ENCODE assay signal across 14 cellular contexts in genomic region chr18:24630346-24630880, GRCh38.
DNase-seq lines count a peak whose midpoint lies in the region; ATAC-seq and TF ChIP-seq lines count a peak whose summit lies in the region.
"Had no signal": no experiment of that assay in that cellular context is flagged by ENCODE, and none has a peak within 500 bp of the region (broad histone marks: within the 10 kb centered on the region; RNA-seq: fewer than 3 reads in every experiment).

No MANE protein-coding gene starts in this region.

- no peaks in the 10 kb centered on the region for H3K36me3 ChIP-seq in right atrium auricular region

- H3K27me3 ChIP-seq in right atrium auricular region, result no peaks in the 10 kb centered on the region

- no peak for TF ChIP-seq CTCF in right atrium auricular region (IDR thresholded peaks at IDR 0.05)

- ATAC-seq in Right ventricle myocardium inferior (no peak), GM21619 (IDR thresholded peaks at IDR 0.05; ENCODE audit: unreplicated experiment) (no peak), HG03175 (IDR thresholded peaks at IDR 0.05; ENCODE audit: unreplicated experiment) (no peak)
- ATAC-seq: GM12878 had no signal

- no peak overlapping the region for H3K4me3 ChIP-seq in right atrium auricular region
- H3K4me3 ChIP-seq: GM12878, PC-9 had no signal

- peak overlapping the region; percentile 2 to 51 for H3K27ac ChIP-seq in right atrium auricular region
- H3K27ac ChIP-seq: HL-60, PC-9 had no signal

- peaks cover 0 to 49% of the 10 kb centered on the region in 2 donors for H3K4me1 ChIP-seq in right atrium auricular region

- intact Hi-C loops in Right ventricle myocardium inferior (cut with DNase I), result no loop called here

- H3K9me3 ChIP-seq in right atrium auricular region, result no peaks in the 10 kb centered on the region

- DNase-seq in right atrium auricular region (ENCODE audit: low spot score), result no peak
- no peak for DNase-seq in Right ventricle myocardium inferior (ENCODE audit: missing footprints)
- peak; percentile 51 for DNase-seq in NCI-H2107 treated with DMSO at 0.1 percent for 48 hours (lab: John Stamatoyannopoulos, UW; ENCODE audit: unreplicated experiment)
- DNase-seq in cerebellum (ENCODE audit: low spot score), result peak; percentile 39
- DNase-seq in activated effector memory CD4-positive, alpha-beta T cell treated with anti-CD3 and anti-CD28 coated beads, Interleukin-2, amount 50 U/mL, for 16 hours, result no peak
- DNase-seq: HCEC 1CT, NCI-H1436, NCI-H2029, NCI-H774, PC-9 had no signal

Comparison
In these comparisons a context has a peak if more than half of its experiments do, and no peak if none do; other contexts are left out.
1. DNase-seq: peak in NCI-H2107 treated with DMSO at 0.1 percent for 48 hours (single experiment) and cerebellum (single experiment); none in right atrium auricular region (single experiment), Right ventricle myocardium inferior (single experiment) and activated effector memory CD4-positive, alpha-beta T cell treated with anti-CD3 and anti-CD28 coated beads, Interleukin-2, amount 50 U/mL, for 16 hours (single experiment).